Comparison of ENCODE assay signal across 8 cellular contexts in the genomic region with DNA sequence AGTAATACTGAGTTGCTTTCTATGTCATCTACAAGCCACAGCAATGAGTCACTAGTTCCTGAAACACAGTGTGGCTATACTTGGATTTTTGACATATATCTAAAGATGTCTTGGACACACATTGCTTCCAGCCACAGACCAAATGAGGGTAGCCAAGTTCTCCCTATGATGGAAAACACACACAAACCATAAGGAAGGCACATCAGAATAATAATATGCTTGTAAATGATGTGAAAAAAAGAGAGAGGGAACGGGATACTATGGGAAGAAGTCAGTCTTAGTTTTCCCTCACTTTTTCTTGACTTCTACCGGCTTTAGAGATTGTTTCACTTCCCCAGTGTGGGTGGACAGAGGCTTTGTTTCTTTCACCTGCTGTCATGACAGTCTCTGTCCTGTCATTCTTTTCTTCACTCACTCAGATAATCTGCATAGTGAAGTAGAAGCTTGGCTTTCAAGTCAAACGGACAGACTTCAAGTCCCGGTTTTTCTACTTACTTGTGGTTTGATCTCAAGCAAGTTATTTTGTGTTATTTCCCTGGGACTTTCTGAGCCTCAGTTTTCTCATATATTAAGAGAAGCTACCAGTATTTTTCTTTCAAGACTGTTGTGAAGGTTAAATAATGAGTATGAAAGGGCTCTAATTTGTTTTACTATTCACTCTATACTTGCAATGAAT.
A peak's percentile ranks its signal among the peaks of the same experiment; 100 is the strongest.
DNase-seq lines count a peak whose midpoint lies in the region; ATAC-seq lines count a peak whose summit lies in the region.

No MANE protein-coding gene starts in this region.

- peak; percentile 98 for ATAC-seq in HG02571 (IDR thresholded peaks at IDR 0.05; ENCODE audit: unreplicated experiment)

- peak; percentile 4 for DNase-seq in activated CD4-positive, alpha-beta T cell treated with anti-CD3 and anti-CD28 coated beads for 48 hours
- DNase-seq in activated CD4-positive, alpha-beta T cell treated with anti-CD3 and anti-CD28 coated beads, Interleukin-2, amount 50 U/mL, for 1 hour: no peak
- DNase-seq in Kasumi-1 (lab: John Stamatoyannopoulos, UW) (peak; percentile 25 to 45), hepatic stellate cell (ENCODE audit: low spot score) (peak; percentile 1), nucleus accumbens (lab: John Stamatoyannopoulos, UW) (no peak), NCI-H526 (lab: John Stamatoyannopoulos, UW) (no peak), medulla oblongata (ENCODE audit: extremely low spot score) (no peak)

Comparison
In these comparisons a context has a peak if more than half of its experiments do, and no peak if none do; other contexts are left out.
1. DNase-seq: peak in activated CD4-positive, alpha-beta T cell treated with anti-CD3 and anti-CD28 coated beads for 48 hours (single experiment), Kasumi-1 (2 of 2) and hepatic stellate cell (single experiment); none in activated CD4-positive, alpha-beta T cell treated with anti-CD3 and anti-CD28 coated beads, Interleukin-2, amount 50 U/mL, for 1 hour (single experiment), nucleus accumbens (0 of 56), NCI-H526 (0 of 2) and medulla oblongata (single experiment).